Comparison of ENCODE assay signal across 23 cellular contexts in genomic region chrX:336227-336626, GRCh38.
"Had no signal": no experiment of that assay in that cellular context is flagged by ENCODE, and none has a peak within 500 bp of the region (broad histone marks: within the 10 kb centered on the region; RNA-seq: fewer than 3 reads in every experiment).

No MANE protein-coding gene starts in this region.

- H3K4me3 Mint-ChIP-seq: activated CD4-positive, alpha-beta memory T cell treated with anti-CD3 and anti-CD28 coated beads for 36 hours; activated naive CD4-positive, alpha-beta T cell treated with anti-CD3 and anti-CD28 coated beads, Interleukin-2, amount 10 ng/mL, durations not matched to agents 7 days and 5 days; naive thymus-derived CD4-positive, alpha-beta T cell; neural progenitor cell; stimulated activated naive CD8-positive, alpha-beta T cell treated with anti-CD3 and anti-CD28 coated beads, Interleukin-15, Interleukin-2, amounts not matched to agents 100 ng/mL and 50 ng/mL, for 24 hours had no signal

- H3K27ac Mint-ChIP-seq: activated CD4-positive, alpha-beta memory T cell treated with anti-CD3 and anti-CD28 coated beads for 36 hours; activated naive CD4-positive, alpha-beta T cell treated with anti-CD3 and anti-CD28 coated beads, Interleukin-2, amount 10 ng/mL, durations not matched to agents 7 days and 5 days; neural progenitor cell; stimulated activated naive CD8-positive, alpha-beta T cell treated with anti-CD3 and anti-CD28 coated beads, Interleukin-15, Interleukin-2, amounts not matched to agents 100 ng/mL and 50 ng/mL, for 24 hours had no signal

- ATAC-seq: body of pancreas; esophagus mucosa; naive thymus-derived CD4-positive, alpha-beta T cell had no signal

- H2AFZ ChIP-seq: neural progenitor cell had no signal

- H3K27me3 Mint-ChIP-seq: activated CD4-positive, alpha-beta memory T cell treated with anti-CD3 and anti-CD28 coated beads for 36 hours; progenitor cell of endocrine pancreas; stimulated activated naive CD8-positive, alpha-beta T cell treated with anti-CD3 and anti-CD28 coated beads, Interleukin-15, Interleukin-2, amounts not matched to agents 100 ng/mL and 50 ng/mL, for 24 hours had no signal

- H3K9me3 Mint-ChIP-seq: activated CD4-positive, alpha-beta memory T cell treated with anti-CD3 and anti-CD28 coated beads for 36 hours; naive thymus-derived CD4-positive, alpha-beta T cell; stimulated activated naive CD8-positive, alpha-beta T cell treated with anti-CD3 and anti-CD28 coated beads, Interleukin-15, Interleukin-2, amounts not matched to agents 100 ng/mL and 50 ng/mL, for 24 hours had no signal

- H3K36me3 ChIP-seq: neural progenitor cell had no signal

- H3K4me3 ChIP-seq: body of pancreas, cardiac muscle cell, lung, neural progenitor cell, tibial artery had no signal

- H3K9me3 ChIP-seq: body of pancreas, tibial artery had no signal

- DNase-seq: activated CD4-positive, alpha-beta memory T cell treated with anti-CD3 and anti-CD28 coated beads for 36 hours; activated CD4-positive, alpha-beta T cell treated with anti-CD3 and anti-CD28 coated beads for 4 hours; activated CD4-positive, CD25-positive, alpha-beta regulatory T cell; activated effector memory CD4-positive, alpha-beta T cell treated with Interleukin-2 at 50 U/mL for 16 hours; activated naive CD4-positive, alpha-beta T cell treated with anti-CD3 and anti-CD28 coated beads, Interleukin-2, amount 10 ng/mL, durations not matched to agents 7 days and 5 days; activated T-cell treated with anti-CD3 and anti-CD28 coated beads, Interleukin-2, amount 50 U/mL, for 48 hours; amygdala; dermis blood vessel endothelial cell; effector memory CD4-positive, alpha-beta T cell; foreskin melanocyte; hippocampal formation; naive thymus-derived CD4-positive, alpha-beta T cell; retina; stimulated activated CD4-positive, alpha-beta T cell treated with anti-CD3 and anti-CD28 coated beads, Interleukin-4, amount 100 ng/mL, for 4 hours; T1000; tibial artery had no signal

- H3K27ac ChIP-seq: body of pancreas, cardiac muscle cell, neural progenitor cell, tibial artery had no signal

- H3K27me3 ChIP-seq: cardiac muscle cell had no signal

- H3K4me2 ChIP-seq: neural progenitor cell had no signal

- H3K4me1 Mint-ChIP-seq: activated naive CD4-positive, alpha-beta T cell treated with anti-CD3 and anti-CD28 coated beads, Interleukin-2, amount 10 ng/mL, durations not matched to agents 7 days and 5 days; neural progenitor cell had no signal
